ENCODE assay signal across 1 cellular context in the genomic region with DNA sequence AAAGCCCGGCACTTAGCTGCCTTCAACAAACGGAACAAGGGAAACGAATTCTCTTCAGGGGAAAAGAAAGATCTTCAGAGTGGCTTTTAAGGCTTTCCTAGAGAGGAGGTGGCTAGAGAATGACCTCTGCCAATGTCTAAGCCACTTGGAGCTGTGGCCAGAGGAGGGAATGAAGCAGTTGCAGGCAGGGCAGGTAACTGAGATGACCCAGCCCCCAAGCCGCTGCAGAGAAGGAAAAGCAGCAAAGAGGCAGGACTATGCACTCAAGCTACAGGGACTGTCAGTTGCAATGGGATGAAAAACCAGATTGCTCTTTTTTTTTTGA.
A peak's percentile ranks its signal among the peaks of the same experiment; 100 is the strongest.
TF ChIP-seq lines count a peak whose summit lies in the region.

No MANE protein-coding gene starts in this region.

TF ChIP-seq in H1, 55 proteins besides CTCF, POLR2A, EP300 and RAD21 (continued from another document):
- TF ChIP-seq SIRT6 (IDR thresholded peaks at IDR 0.05; ENCODE audit: low read length) (no peak), SP1 (IDR thresholded peaks at IDR 0.05; ENCODE audit: low read depth, low read length) (0 out of 2 replicates have a peak, but pooled peaks have one; percentile 1), TBP (IDR thresholded peaks at IDR 0.05; ENCODE audit: low read depth, low read length) (no peak), GABPA (IDR thresholded peaks at IDR 0.05; ENCODE audit: borderline replicate concordance, insufficient read depth, low read length) (no peak), NANOG (IDR thresholded peaks at IDR 0.05; ENCODE audit: insufficient read depth, low read depth, low read length, poor library complexity, severe bottlenecking) (no peak), BRCA1 (IDR thresholded peaks at IDR 0.05; ENCODE audit: low read depth, low read length) (no peak), ZNF274 (IDR thresholded peaks at IDR 0.05; ENCODE audit: borderline replicate concordance, extremely low read depth, low read length) (no peak), NRF1 (IDR thresholded peaks at IDR 0.05; ENCODE audit: low read depth, low read length) (no peak), JUND (IDR thresholded peaks at IDR 0.05; ENCODE audit: low read length) (no peak), TAF7 (optimal IDR thresholded peaks at IDR 0.05; ENCODE audit: borderline replicate concordance, low read depth, low read length) (peak; percentile 58), PHF8 (conservative IDR thresholded peaks at IDR 0.05; ENCODE audit: low read depth, low read length) (no peak), EGR1 (IDR thresholded peaks at IDR 0.05; ENCODE audit: borderline replicate concordance, low read depth, low read length) (no peak; the same call in 1 of the 2 replicates), CBX8 (IDR thresholded peaks at IDR 0.05; ENCODE audit: borderline replicate concordance, low read depth, low read length) (no peak), CHD2 (IDR thresholded peaks at IDR 0.05; ENCODE audit: low read length) (no peak), HDAC2 (IDR thresholded peaks at IDR 0.05; ENCODE audit: borderline replicate concordance in 1 of 2, low read depth in 2 of 2, low read length in 2 of 2) (no peak), SP4 (IDR thresholded peaks at IDR 0.05; ENCODE audit: low read length) (no peak), CEBPB (IDR thresholded peaks at IDR 0.05; ENCODE audit: low read depth, low read length) (no peak), ASH2L (IDR thresholded peaks at IDR 0.05; ENCODE audit: low read length) (peak; percentile 43), BCL11A (IDR thresholded peaks at IDR 0.05; ENCODE audit: low read depth in 2 of 2, low read length in 2 of 2) (no peak), FOSL1 (IDR thresholded peaks at IDR 0.05; ENCODE audit: insufficient read depth, low read depth, low read length) (no peak), SIN3A (conservative IDR thresholded peaks at IDR 0.05 in 1 of 2, IDR thresholded peaks at IDR 0.05 in 1 of 2; ENCODE audit: low read depth in 1 of 2, low read length in 2 of 2) (no peak)
- TF ChIP-seq, protein P1, sequence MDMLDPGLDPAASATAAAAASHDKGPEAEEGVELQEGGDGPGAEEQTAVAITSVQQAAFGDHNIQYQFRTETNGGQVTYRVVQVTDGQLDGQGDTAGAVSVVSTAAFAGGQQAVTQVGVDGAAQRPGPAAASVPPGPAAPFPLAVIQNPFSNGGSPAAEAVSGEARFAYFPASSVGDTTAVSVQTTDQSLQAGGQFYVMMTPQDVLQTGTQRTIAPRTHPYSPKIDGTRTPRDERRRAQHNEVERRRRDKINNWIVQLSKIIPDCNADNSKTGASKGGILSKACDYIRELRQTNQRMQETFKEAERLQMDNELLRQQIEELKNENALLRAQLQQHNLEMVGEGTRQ (IDR thresholded peaks at IDR 0.05; ENCODE audit: low read length): no peak
- TF ChIP-seq, protein P2, sequence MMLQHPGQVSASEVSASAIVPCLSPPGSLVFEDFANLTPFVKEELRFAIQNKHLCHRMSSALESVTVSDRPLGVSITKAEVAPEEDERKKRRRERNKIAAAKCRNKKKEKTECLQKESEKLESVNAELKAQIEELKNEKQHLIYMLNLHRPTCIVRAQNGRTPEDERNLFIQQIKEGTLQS (IDR thresholded peaks at IDR 0.05; ENCODE audit: insufficient read depth, low read depth, low read length): no peak
